ENCODE assay signal across 34 cellular contexts in genomic region chr4:149684516-149684915, GRCh38.
"Had no signal": no experiment of that assay in that cellular context is flagged by ENCODE, and none has a peak within 500 bp of the region (broad histone marks: within the 10 kb centered on the region; RNA-seq: fewer than 3 reads in every experiment).

No MANE protein-coding gene starts in this region.

- FAIRE-seq: TTC549 had no signal

- H3K27me3 ChIP-seq: adrenal gland, ascending aorta, body of pancreas, brain microvascular endothelial cell, breast epithelium had no signal

- H3K27ac ChIP-seq: adrenal gland, ascending aorta, body of pancreas, brain microvascular endothelial cell, breast epithelium, VCaP had no signal

- H3K27ac Mint-ChIP-seq: activated B cell treated with CpG ODN at 0.5 μM for 24 hours; activated CD4-positive, alpha-beta memory T cell treated with anti-CD3 and anti-CD28 coated beads for 36 hours; activated CD4-positive, alpha-beta T cell treated with anti-CD3 and anti-CD28 coated beads, Interleukin-2, amount 10 ng/mL, durations not matched to agents 24 days and 14 days; activated CD8-positive, alpha-beta T cell treated with anti-CD3 and anti-CD28 coated beads for 36 hours; activated naive CD4-positive, alpha-beta T cell treated with anti-CD3 and anti-CD28 coated beads for 36 hours; activated naive CD4-positive, alpha-beta T cell treated with anti-CD3 and anti-CD28 coated beads, Interleukin-2, amount 50 U/mL, for 72 hours; activated naive CD8-positive, alpha-beta T cell treated with anti-CD3 and anti-CD28 coated beads for 36 hours; activated T-cell treated with anti-CD3 and anti-CD28 coated beads, Interleukin-2, amount 50 U/mL, for 72 hours; activated T-helper 1 cell treated with anti-CD3 and anti-CD28 coated beads, Interleukin-12 subunit alpha, Interleukin-12 subunit beta, Interleukin-2, Interleukin-4 antibody, amounts not matched to agents 30 ng/mL and 10 ng/mL and 1 ng/mL, durations not matched to agents 14 hours and 24 hours and 36 hours; activated T-helper 17 cell treated with anti-CD3 and anti-CD28 coated beads, Interleukin-2, amount 50 U/mL, for 72 hours; T-cell; T-helper 17 cell had no signal

- H3K9me3 Mint-ChIP-seq: activated B cell treated with CpG ODN at 0.5 μM for 24 hours; activated CD4-positive, alpha-beta T cell treated with anti-CD3 and anti-CD28 coated beads, Interleukin-2, amount 10 ng/mL, durations not matched to agents 24 days and 14 days; activated naive CD4-positive, alpha-beta T cell treated with anti-CD3 and anti-CD28 coated beads for 36 hours; activated naive CD8-positive, alpha-beta T cell treated with anti-CD3 and anti-CD28 coated beads for 36 hours; activated T-helper 1 cell treated with anti-CD3 and anti-CD28 coated beads, Interleukin-12 subunit alpha, Interleukin-12 subunit beta, Interleukin-2, Interleukin-4 antibody, amounts not matched to agents 30 ng/mL and 10 ng/mL and 1 ng/mL, durations not matched to agents 14 hours and 24 hours and 36 hours; activated T-helper 17 cell treated with anti-CD3 and anti-CD28 coated beads, Interleukin-2, amount 50 U/mL, for 72 hours had no signal

- ATAC-seq: activated CD8-positive, alpha-beta T cell treated with anti-CD3 and anti-CD28 coated beads for 36 hours; activated naive CD4-positive, alpha-beta T cell treated with anti-CD3 and anti-CD28 coated beads, Interleukin-2, amount 50 U/mL, for 72 hours; activated T-cell treated with anti-CD3 and anti-CD28 coated beads, Interleukin-2, amount 50 U/mL, for 4 hours; activated T-cell treated with anti-CD3 and anti-CD28 coated beads, Interleukin-2, amount 50 U/mL, for 72 hours; activated T-helper 17 cell treated with anti-CD3 and anti-CD28 coated beads, Interleukin-2, amount 50 U/mL, for 72 hours; body of pancreas; T-cell; T-helper 17 cell had no signal

- DNase-seq: activated B cell treated with CpG ODN at 0.5 μM for 24 hours; activated CD4-positive, alpha-beta memory T cell treated with anti-CD3 and anti-CD28 coated beads for 36 hours; activated CD4-positive, alpha-beta T cell treated with anti-CD3 and anti-CD28 coated beads for 4 hours; activated CD4-positive, alpha-beta T cell treated with anti-CD3 and anti-CD28 coated beads, Interleukin-2, amount 10 ng/mL, durations not matched to agents 24 days and 14 days; activated CD4-positive, alpha-beta T cell treated with anti-CD3 and anti-CD28 coated beads, Interleukin-2, amount 50 U/mL, for 1 hour; activated CD4-positive, alpha-beta T cell treated with anti-CD3 and anti-CD28 coated beads, Interleukin-2, amount 50 U/mL, for 4 hours; activated CD4-positive, CD25-positive, alpha-beta regulatory T cell treated with anti-CD3 and anti-CD28 coated beads, Interleukin-2, amount 50 U/mL, for 72 hours; activated CD8-positive, alpha-beta memory T cell treated with anti-CD3 and anti-CD28 coated beads, Interleukin-2, amount 50 U/mL, for 4 hours; activated CD8-positive, alpha-beta T cell treated with anti-CD3 and anti-CD28 coated beads for 36 hours; activated effector memory CD4-positive, alpha-beta T cell treated with anti-CD3 and anti-CD28 coated beads, Interleukin-2, amount 50 U/mL, for 16 hours; activated gamma-delta T cell treated with Interleukin-2 at 50 U/mL for 16 hours; activated naive CD4-positive, alpha-beta T cell; activated naive CD4-positive, alpha-beta T cell treated with anti-CD3 and anti-CD28 coated beads for 36 hours; activated naive CD4-positive, alpha-beta T cell treated with anti-CD3 and anti-CD28 coated beads, Interleukin-2, amount 50 U/mL, for 16 hours; activated naive CD8-positive, alpha-beta T cell treated with anti-CD3 and anti-CD28 coated beads for 36 hours; activated T-cell treated with anti-CD3 and anti-CD28 coated beads for 4 hours; activated T-cell treated with anti-CD3 and anti-CD28 coated beads, Interleukin-2, amount 50 U/mL, for 1 hour; activated T-cell treated with anti-CD3 and anti-CD28 coated beads, Interleukin-2, amount 50 U/mL, for 4 hours; activated T-cell treated with anti-CD3 and anti-CD28 coated beads, Interleukin-2, amount 50 U/mL, for 72 hours; adrenal gland; amygdala; anterior cingulate cortex; body of pancreas; brain microvascular endothelial cell; central memory CD4-positive, alpha-beta T cell; T-cell; T-helper 17 cell had no signal

- H3K36me3 Mint-ChIP-seq: activated CD4-positive, alpha-beta memory T cell treated with anti-CD3 and anti-CD28 coated beads for 36 hours; activated naive CD4-positive, alpha-beta T cell treated with anti-CD3 and anti-CD28 coated beads, Interleukin-2, amount 50 U/mL, for 72 hours; activated naive CD8-positive, alpha-beta T cell treated with anti-CD3 and anti-CD28 coated beads for 36 hours; T-cell had no signal

- H3K9me3 ChIP-seq: adrenal gland, ascending aorta, body of pancreas, breast epithelium had no signal

- H3K4me3 ChIP-seq: adrenal gland, ascending aorta, body of pancreas, breast epithelium had no signal

- H3K4me1 ChIP-seq: adrenal gland, ascending aorta, body of pancreas, breast epithelium had no signal

- H3K4me1 Mint-ChIP-seq: activated B cell treated with CpG ODN at 0.5 μM for 24 hours; activated CD4-positive, alpha-beta T cell treated with anti-CD3 and anti-CD28 coated beads, Interleukin-2, amount 10 ng/mL, durations not matched to agents 24 days and 14 days; activated naive CD8-positive, alpha-beta T cell treated with anti-CD3 and anti-CD28 coated beads for 36 hours; activated T-helper 17 cell treated with anti-CD3 and anti-CD28 coated beads, Interleukin-2, amount 50 U/mL, for 72 hours; T-cell; T-helper 17 cell had no signal

- H3K36me3 ChIP-seq: adrenal gland, ascending aorta, brain microvascular endothelial cell, breast epithelium had no signal

- H3K27me3 Mint-ChIP-seq: activated B cell treated with CpG ODN at 0.5 μM for 24 hours; activated CD4-positive, alpha-beta memory T cell treated with anti-CD3 and anti-CD28 coated beads for 36 hours; activated CD4-positive, alpha-beta T cell treated with anti-CD3 and anti-CD28 coated beads, Interleukin-2, amount 10 ng/mL, durations not matched to agents 24 days and 14 days; activated CD8-positive, alpha-beta T cell treated with anti-CD3 and anti-CD28 coated beads for 36 hours; activated naive CD8-positive, alpha-beta T cell treated with anti-CD3 and anti-CD28 coated beads for 36 hours; activated T-helper 17 cell treated with anti-CD3 and anti-CD28 coated beads, Interleukin-2, amount 50 U/mL, for 72 hours; T-cell; T-helper 17 cell had no signal

- H3K4me3 Mint-ChIP-seq: activated B cell treated with CpG ODN at 0.5 μM for 24 hours; activated CD4-positive, alpha-beta memory T cell treated with anti-CD3 and anti-CD28 coated beads for 36 hours; activated CD4-positive, alpha-beta T cell treated with anti-CD3 and anti-CD28 coated beads, Interleukin-2, amount 10 ng/mL, durations not matched to agents 24 days and 14 days; activated CD8-positive, alpha-beta T cell treated with anti-CD3 and anti-CD28 coated beads for 36 hours; activated naive CD4-positive, alpha-beta T cell treated with anti-CD3 and anti-CD28 coated beads for 36 hours; activated naive CD8-positive, alpha-beta T cell treated with anti-CD3 and anti-CD28 coated beads for 36 hours; activated T-cell treated with anti-CD3 and anti-CD28 coated beads, Interleukin-2, amount 50 U/mL, for 4 hours; activated T-cell treated with anti-CD3 and anti-CD28 coated beads, Interleukin-2, amount 50 U/mL, for 72 hours; activated T-helper 1 cell treated with anti-CD3 and anti-CD28 coated beads, Interleukin-12 subunit alpha, Interleukin-12 subunit beta, Interleukin-2, Interleukin-4 antibody, amounts not matched to agents 30 ng/mL and 10 ng/mL and 1 ng/mL, durations not matched to agents 14 hours and 24 hours and 36 hours; activated T-helper 17 cell treated with anti-CD3 and anti-CD28 coated beads, Interleukin-2, amount 50 U/mL, for 72 hours; T-cell; T-helper 17 cell had no signal
